17 cellular contexts compared by ENCODE assay signal in genomic region chr6:22658183-22658582, GRCh38.
DNase-seq lines count a peak whose midpoint lies in the region; ATAC-seq and TF ChIP-seq lines count a peak whose summit lies in the region.
"Had no signal": no experiment of that assay in that cellular context is flagged by ENCODE, and none has a peak within 500 bp of the region (broad histone marks: within the 10 kb centered on the region; RNA-seq: fewer than 3 reads in every experiment).

No MANE protein-coding gene starts in this region.

- CTCF ChIA-PET in Calu3 (lab: Charles Lee), result interaction anchor here (0.7 to 1.9 kb wide), 4 partner anchors 8 to 16 kb away, joined by 3 to 5 read pairs (median 4); no protein-coding TSS in a partner anchor

- no peak for ATAC-seq in GM19455 (IDR thresholded peaks at IDR 0.05; ENCODE audit: unreplicated experiment)
- ATAC-seq: K562, Panc1 had no signal

- H3K4me1 ChIP-seq in SJCRH30, result peaks cover 18% of the 10 kb centered on the region

- H3K36me3 ChIP-seq in SJCRH30, result no peaks in the 10 kb centered on the region

- peak overlapping the region; percentile 25 for H3K27ac Mint-ChIP-seq in Calu3 (ENCODE audit: unreplicated experiment)
- H3K27ac Mint-ChIP-seq in progenitor cell of endocrine pancreas, result peak overlapping the region; percentile 50
- H3K27ac Mint-ChIP-seq: CD4-positive, alpha-beta T cell; HFFc6 had no signal

- DNase-seq in Calu3 (no peak), SJCRH30 (no peak), epithelial cell of prostate (ENCODE audit: low read depth, low spot score) (no peak), progenitor cell of endocrine pancreas (ENCODE audit: low spot score, unreplicated experiment) (no peak), hypothalamus (lab: John Stamatoyannopoulos, UW) (no peak), kidney tubule cell (ENCODE audit: low spot score) (no peak), D341Med (ENCODE audit: low spot score) (no peak)
- DNase-seq: AML-193; CD4-positive, alpha-beta T cell; HFFc6; NCI-H1105; NCI-H187; NCI-H82; SHP77 treated with DMSO at 0.1 percent for 48 hours had no signal

- H3K9me3 ChIP-seq in SJCRH30 (replicated peaks), result no peaks in the 10 kb centered on the region

- H3K9me3 Mint-ChIP-seq in Calu3 (ENCODE audit: low read depth, unreplicated experiment), result peaks cover 11% of the 10 kb centered on the region
- H3K9me3 Mint-ChIP-seq in progenitor cell of endocrine pancreas (ENCODE audit: low read depth), result peaks cover 17% of the 10 kb centered on the region
- H3K9me3 Mint-ChIP-seq: CD4-positive, alpha-beta T cell had no signal

- H3K4me1 Mint-ChIP-seq in Calu3 (ENCODE audit: low read depth, unreplicated experiment) (peaks cover 50% of the 10 kb centered on the region), progenitor cell of endocrine pancreas (ENCODE audit: low read depth) (peaks cover 58% of the 10 kb centered on the region)

- TF ChIP-seq CTCF in Calu3 (IDR thresholded peaks at IDR 0.05; ENCODE audit: unreplicated experiment) (no peak), progenitor cell of endocrine pancreas (IDR thresholded peaks at IDR 0.05; ENCODE audit: unreplicated experiment) (no peak)

- no peaks in the 10 kb centered on the region for H3K27me3 ChIP-seq in SJCRH30

- H3K4me3 Mint-ChIP-seq in Calu3 (ENCODE audit: low read depth, unreplicated experiment) (no peak overlapping the region), progenitor cell of endocrine pancreas (ENCODE audit: low read depth) (no peak overlapping the region)
- H3K4me3 Mint-ChIP-seq: CD4-positive, alpha-beta T cell; HFFc6 had no signal

- H3K27ac ChIP-seq in SJCRH30 (peak overlapping the region; percentile 69), epithelial cell of prostate (peak overlapping the region; percentile 2)

- BruUV-seq in Calu3 (replicated peaks; lab: Mats Ljungman, UMichigan), result no TSS peak

- H3K36me3 Mint-ChIP-seq in Calu3 (ENCODE audit: insufficient read depth, unreplicated experiment) (no peaks in the 10 kb centered on the region), progenitor cell of endocrine pancreas (ENCODE audit: insufficient read depth) (peaks cover 6% of the 10 kb centered on the region)

- no peak overlapping the region for H3K4me3 ChIP-seq in SJCRH30
- H3K4me3 ChIP-seq: K562 had no signal

- intact Hi-C loops in Calu3 (cut with micrococcal nuclease; ENCODE audit: unreplicated experiment), result loop anchor here (5.0 to 10.0 kb wide), 2 partner anchors 229 to 713 kb away; no protein-coding TSS in a partner anchor

- H3K27me3 Mint-ChIP-seq in Calu3 (ENCODE audit: unreplicated experiment) (no peaks in the 10 kb centered on the region), progenitor cell of endocrine pancreas (no peaks in the 10 kb centered on the region)
- H3K27me3 Mint-ChIP-seq: CD4-positive, alpha-beta T cell had no signal
